In the genomic region with DNA sequence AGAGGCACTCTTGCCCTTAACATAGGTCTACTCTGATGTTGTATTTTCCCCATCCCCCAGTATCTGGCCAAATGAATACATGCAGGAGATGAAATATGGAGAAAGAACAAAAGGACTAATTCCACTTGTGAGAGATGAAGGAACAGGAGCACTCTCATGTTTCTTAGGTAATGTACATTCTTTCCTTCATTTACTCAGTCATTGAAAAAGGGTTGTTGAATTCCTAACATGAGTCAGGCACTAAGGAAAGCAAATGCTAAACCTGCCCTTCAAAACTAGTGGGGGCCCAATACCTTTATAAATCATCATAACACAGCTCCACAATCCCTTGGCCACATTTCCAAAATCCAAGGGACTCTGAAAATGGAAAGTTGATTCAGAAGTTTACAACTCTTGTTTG, we compare ENCODE assay signal across 24 cellular contexts.
"Had no signal": no experiment of that assay in that cellular context is flagged by ENCODE, and none has a peak within 500 bp of the region (broad histone marks: within the 10 kb centered on the region; RNA-seq: fewer than 3 reads in every experiment).

No MANE protein-coding gene starts in this region.

- H3K9me3 Mint-ChIP-seq: activated CD4-positive, alpha-beta T cell treated with anti-CD3 and anti-CD28 coated beads, Interleukin-2, amount 10 ng/mL, durations not matched to agents 24 days and 14 days; activated naive CD8-positive, alpha-beta T cell treated with anti-CD3 and anti-CD28 coated beads, Interleukin-2, amount 10 ng/mL, durations not matched to agents 7 days and 5 days; activated T-cell treated with anti-CD3 and anti-CD28 coated beads, Interleukin-2, amount 50 U/mL, for 24 hours; activated T-helper 2 cell treated with anti-CD3 and anti-CD28 coated beads, Interferon-gamma antibody, Interleukin-2, Interleukin-4, amounts not matched to agents 10 μg/mL and 5 μg/mL and 100 μg/mL, durations not matched to agents 14 hours and 24 hours and 36 hours; nephron progenitor cell had no signal

- DNase-seq: activated CD4-positive, alpha-beta T cell treated with anti-CD3 and anti-CD28 coated beads, Interleukin-2, amount 10 ng/mL, durations not matched to agents 24 days and 14 days; activated CD4-positive, CD25-positive, alpha-beta regulatory T cell; activated CD8-positive, alpha-beta T cell treated with anti-CD3 and anti-CD28 coated beads, Interleukin-2, amount 10 ng/mL, durations not matched to agents 7 days and 5 days; activated naive CD4-positive, alpha-beta T cell treated with Interleukin-2 at 50 U/mL for 16 hours; activated naive CD8-positive, alpha-beta T cell treated with anti-CD3 and anti-CD28 coated beads, Interleukin-2, amount 10 ng/mL, durations not matched to agents 7 days and 5 days; activated T-cell treated with anti-CD3 and anti-CD28 coated beads, Interleukin-2, amount 50 U/mL, for 24 hours; anterior cingulate cortex; dermis blood vessel endothelial cell; effector memory CD4-positive, alpha-beta T cell; esophagus squamous epithelium; left colon; midbrain; nephron progenitor cell; right cardiac atrium; stimulated activated CD4-positive, alpha-beta T cell treated with anti-CD3 and anti-CD28 coated beads, Interleukin-2, amount 100 ng/mL, for 24 hours; stimulated activated naive CD8-positive, alpha-beta T cell treated with anti-CD3 and anti-CD28 coated beads, Interleukin-15, Interleukin-2, amounts not matched to agents 100 U/mL and 50 U/mL, for 24 hours; substantia nigra; T1000; tibial artery had no signal

- ATAC-seq: activated CD8-positive, alpha-beta T cell treated with anti-CD3 and anti-CD28 coated beads, Interleukin-2, amount 10 ng/mL, durations not matched to agents 7 days and 5 days; left colon; right cardiac atrium; stimulated activated naive CD8-positive, alpha-beta T cell treated with anti-CD3 and anti-CD28 coated beads, Interleukin-15, Interleukin-2, amounts not matched to agents 100 U/mL and 50 U/mL, for 24 hours had no signal

- H3K27me3 Mint-ChIP-seq: activated CD4-positive, alpha-beta T cell treated with anti-CD3 and anti-CD28 coated beads, Interleukin-2, amount 10 ng/mL, durations not matched to agents 24 days and 14 days; progenitor cell of endocrine pancreas had no signal

- H3K36me3 ChIP-seq: esophagus squamous epithelium, tibial artery, vagina had no signal

- H3K36me3 Mint-ChIP-seq: activated naive CD8-positive, alpha-beta T cell treated with anti-CD3 and anti-CD28 coated beads, Interleukin-2, amount 10 ng/mL, durations not matched to agents 7 days and 5 days had no signal

- H3K4me1 ChIP-seq: esophagus squamous epithelium, tibial artery, vagina had no signal

- H3K27me3 ChIP-seq: esophagus squamous epithelium, tibial artery, vagina had no signal

- H3K4me3 ChIP-seq: esophagus squamous epithelium, tibial artery, vagina had no signal

- FAIRE-seq: endothelial cell of umbilical vein, islet of Langerhans had no signal

- H3K4me1 Mint-ChIP-seq: activated CD4-positive, alpha-beta T cell treated with anti-CD3 and anti-CD28 coated beads, Interleukin-2, amount 10 ng/mL, durations not matched to agents 24 days and 14 days; activated naive CD8-positive, alpha-beta T cell treated with anti-CD3 and anti-CD28 coated beads, Interleukin-2, amount 10 ng/mL, durations not matched to agents 7 days and 5 days had no signal

- H3K27ac ChIP-seq: esophagus squamous epithelium, tibial artery, vagina had no signal

- H3K27ac Mint-ChIP-seq: activated CD4-positive, alpha-beta T cell treated with anti-CD3 and anti-CD28 coated beads, Interleukin-2, amount 10 ng/mL, durations not matched to agents 24 days and 14 days; activated CD8-positive, alpha-beta T cell treated with anti-CD3 and anti-CD28 coated beads, Interleukin-2, amount 10 ng/mL, durations not matched to agents 7 days and 5 days; activated naive CD8-positive, alpha-beta T cell treated with anti-CD3 and anti-CD28 coated beads, Interleukin-2, amount 10 ng/mL, durations not matched to agents 7 days and 5 days; activated T-cell treated with anti-CD3 and anti-CD28 coated beads, Interleukin-2, amount 50 U/mL, for 24 hours; activated T-helper 2 cell treated with anti-CD3 and anti-CD28 coated beads, Interferon-gamma antibody, Interleukin-2, Interleukin-4, amounts not matched to agents 10 μg/mL and 5 μg/mL and 100 μg/mL, durations not matched to agents 14 hours and 24 hours and 36 hours; nephron progenitor cell; progenitor cell of endocrine pancreas had no signal

- H3K4me3 Mint-ChIP-seq: activated CD4-positive, alpha-beta T cell treated with anti-CD3 and anti-CD28 coated beads, Interleukin-2, amount 10 ng/mL, durations not matched to agents 24 days and 14 days; activated CD8-positive, alpha-beta T cell treated with anti-CD3 and anti-CD28 coated beads, Interleukin-2, amount 10 ng/mL, durations not matched to agents 7 days and 5 days; activated naive CD8-positive, alpha-beta T cell treated with anti-CD3 and anti-CD28 coated beads, Interleukin-2, amount 10 ng/mL, durations not matched to agents 7 days and 5 days; activated T-cell treated with anti-CD3 and anti-CD28 coated beads, Interleukin-2, amount 50 U/mL, for 24 hours; nephron progenitor cell had no signal

- H3K9me3 ChIP-seq: esophagus squamous epithelium, tibial artery, vagina had no signal
